1 cellular context compared by ENCODE assay signal in the genomic region with DNA sequence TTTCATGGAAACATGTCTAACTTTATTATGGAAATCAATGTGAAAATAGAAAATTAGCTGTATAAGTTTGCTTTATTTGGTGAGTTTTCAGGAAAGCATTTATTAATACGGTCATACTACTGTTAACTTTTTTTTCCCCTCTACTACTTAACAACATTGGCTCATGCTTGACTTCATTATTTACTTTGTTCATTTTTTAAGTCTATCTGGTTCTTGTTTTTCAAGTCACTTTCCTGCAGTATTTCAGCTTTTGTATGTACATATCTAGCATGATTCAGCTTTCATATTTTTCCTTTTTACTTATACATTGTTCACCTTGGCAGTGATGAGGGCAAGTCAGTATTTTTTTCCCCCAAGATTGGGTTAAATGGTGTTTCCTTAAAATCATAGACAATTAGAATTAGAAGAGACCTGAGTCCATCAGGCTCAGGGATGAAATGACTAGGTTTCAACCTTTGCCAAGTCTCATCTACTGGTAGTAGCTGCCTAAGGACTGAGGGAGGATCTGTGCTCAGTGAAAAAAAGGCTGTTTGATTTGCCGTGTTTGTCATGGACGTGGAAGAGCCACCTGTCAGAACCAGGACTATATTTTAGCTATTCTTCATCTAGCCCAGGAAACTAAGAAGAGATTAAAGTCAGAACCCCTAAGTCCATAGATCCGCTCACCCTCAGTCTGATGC.
TF ChIP-seq lines count a peak whose summit lies in the region.

No MANE protein-coding gene starts in this region.

TF ChIP-seq in endothelial cell of umbilical vein, 7 proteins besides CTCF, POLR2A, EP300 and RAD21:
- TF ChIP-seq GATA2 (IDR thresholded peaks at IDR 0.05; ENCODE audit: insufficient read depth, insufficient read length, low read depth, low read length) (no peak), POLR2AphosphoS5 (IDR thresholded peaks at IDR 0.05; ENCODE audit: insufficient read depth, low read depth, low read length) (no peak), EZH2 (IDR thresholded peaks at IDR 0.05; ENCODE audit: borderline replicate concordance, low read depth, low read length, severe bottlenecking) (no peak), JUN (IDR thresholded peaks at IDR 0.05; ENCODE audit: borderline replicate concordance, insufficient read depth, insufficient read length, low read depth) (no peak), MYC (IDR thresholded peaks at IDR 0.05; ENCODE audit: low read depth, low read length) (no peak), FOS (IDR thresholded peaks at IDR 0.05; ENCODE audit: borderline replicate concordance, insufficient read depth, low read length) (no peak)
- TF ChIP-seq, protein P1, sequence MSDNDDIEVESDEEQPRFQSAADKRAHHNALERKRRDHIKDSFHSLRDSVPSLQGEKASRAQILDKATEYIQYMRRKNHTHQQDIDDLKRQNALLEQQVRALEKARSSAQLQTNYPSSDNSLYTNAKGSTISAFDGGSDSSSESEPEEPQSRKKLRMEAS (IDR thresholded peaks at IDR 0.05; ENCODE audit: insufficient read depth, insufficient read length), result no peak
TF ChIP-seq in endothelial cell of umbilical vein: peak in this region for 0.
